Comparison of ENCODE assay signal across 12 cellular contexts in genomic region chr7:131400833-131401593, GRCh38.
A peak's percentile ranks its signal among the peaks of the same experiment; 100 is the strongest.
DNase-seq lines count a peak whose midpoint lies in the region; ATAC-seq and TF ChIP-seq lines count a peak whose summit lies in the region.
"Had no signal": no experiment of that assay in that cellular context is flagged by ENCODE, and none has a peak within 500 bp of the region (broad histone marks: within the 10 kb centered on the region; RNA-seq: fewer than 3 reads in every experiment).

No MANE protein-coding gene starts in this region.

- intact Hi-C loops in naive thymus-derived CD4-positive, alpha-beta T cell (cut with micrococcal nuclease), result no loop called here
- intact Hi-C loops in activated naive CD4-positive, alpha-beta T cell treated with anti-CD3 and anti-CD28 coated beads for 36 hours (cut with micrococcal nuclease), result no loop called here

- ATAC-seq in naive thymus-derived CD4-positive, alpha-beta T cell, result no peak
- ATAC-seq: stimulated activated effector memory CD8-positive, alpha-beta T cell treated with anti-CD3 and anti-CD28 coated beads, Interleukin-12 subunit alpha, Interleukin-12 subunit beta, amount 100 ng/mL, for 72 hours had no signal

- no peaks in the 10 kb centered on the region for H3K27me3 ChIP-seq in naive thymus-derived CD4-positive, alpha-beta T cell (ENCODE audit: control insufficient read depth in 2 of 2, insufficient read depth in 2 of 2, low read length in 2 of 2)

- H3K4me3 Mint-ChIP-seq in naive thymus-derived CD4-positive, alpha-beta T cell, result no peak overlapping the region
- H3K4me3 Mint-ChIP-seq in activated CD4-positive, alpha-beta T cell treated with anti-CD3 and anti-CD28 coated beads, Interleukin-2, amount 10 ng/mL, durations not matched to agents 7 days and 5 days, result no peak overlapping the region
- no peak overlapping the region for H3K4me3 Mint-ChIP-seq in activated naive CD4-positive, alpha-beta T cell treated with anti-CD3 and anti-CD28 coated beads for 36 hours
- no peak overlapping the region for H3K4me3 Mint-ChIP-seq in chondrocyte (ENCODE audit: unreplicated experiment)
- H3K4me3 Mint-ChIP-seq: CD14-positive monocyte; stimulated activated effector memory CD8-positive, alpha-beta T cell treated with anti-CD3 and anti-CD28 coated beads, Interleukin-12 subunit alpha, Interleukin-12 subunit beta, amount 100 ng/mL, for 72 hours had no signal

- H3K36me3 ChIP-seq in naive thymus-derived CD4-positive, alpha-beta T cell (ENCODE audit: control insufficient read depth in 2 of 3, insufficient read depth in 3 of 3, low read length in 3 of 3), result peaks cover 0 to 30% (median 0%) of the 10 kb centered on the region in 3 experiments

- no peak overlapping the region for H3K27ac ChIP-seq in naive thymus-derived CD4-positive, alpha-beta T cell (ENCODE audit: low read depth, low read length)

- H3K9me3 ChIP-seq in naive thymus-derived CD4-positive, alpha-beta T cell (ENCODE audit: control insufficient read depth in 2 of 3, low read length in 3 of 3), result no peaks in the 10 kb centered on the region

- H3K27me3 Mint-ChIP-seq in naive thymus-derived CD4-positive, alpha-beta T cell, result no peaks in the 10 kb centered on the region
- H3K27me3 Mint-ChIP-seq in activated CD4-positive, alpha-beta T cell treated with anti-CD3 and anti-CD28 coated beads, Interleukin-2, amount 10 ng/mL, durations not matched to agents 7 days and 5 days, result no peaks in the 10 kb centered on the region
- no peaks in the 10 kb centered on the region for H3K27me3 Mint-ChIP-seq in activated naive CD4-positive, alpha-beta T cell treated with anti-CD3 and anti-CD28 coated beads for 36 hours (ENCODE audit: low read depth)
- H3K27me3 Mint-ChIP-seq in chondrocyte (ENCODE audit: low read depth), result no peaks in the 10 kb centered on the region

- TF ChIP-seq CTCF in chondrocyte (IDR thresholded peaks at IDR 0.05), result no peak

- peak overlapping the region in 5 of 9 donors; percentile 22 to 63 (median 62) for H3K27ac Mint-ChIP-seq in naive thymus-derived CD4-positive, alpha-beta T cell
- no peak overlapping the region for H3K27ac Mint-ChIP-seq in activated CD4-positive, alpha-beta T cell treated with anti-CD3 and anti-CD28 coated beads, Interleukin-2, amount 10 ng/mL, durations not matched to agents 7 days and 5 days
- no peak overlapping the region for H3K27ac Mint-ChIP-seq in activated naive CD4-positive, alpha-beta T cell treated with anti-CD3 and anti-CD28 coated beads for 36 hours
- no peak overlapping the region for H3K27ac Mint-ChIP-seq in chondrocyte (ENCODE audit: unreplicated experiment)
- H3K27ac Mint-ChIP-seq: stimulated activated effector memory CD8-positive, alpha-beta T cell treated with anti-CD3 and anti-CD28 coated beads, Interleukin-12 subunit alpha, Interleukin-12 subunit beta, amount 100 ng/mL, for 72 hours had no signal

- peaks cover 7 to 61% (median 28%) of the 10 kb centered on the region in 7 donors for H3K4me1 Mint-ChIP-seq in naive thymus-derived CD4-positive, alpha-beta T cell
- peaks cover 2% of the 10 kb centered on the region for H3K4me1 Mint-ChIP-seq in activated CD4-positive, alpha-beta T cell treated with anti-CD3 and anti-CD28 coated beads, Interleukin-2, amount 10 ng/mL, durations not matched to agents 7 days and 5 days
- peaks cover 5% of the 10 kb centered on the region for H3K4me1 Mint-ChIP-seq in activated naive CD4-positive, alpha-beta T cell treated with anti-CD3 and anti-CD28 coated beads for 36 hours (ENCODE audit: low read depth)
- peaks cover 3% of the 10 kb centered on the region for H3K4me1 Mint-ChIP-seq in chondrocyte (ENCODE audit: low read depth)
- H3K4me1 Mint-ChIP-seq: CD14-positive monocyte; stimulated activated effector memory CD8-positive, alpha-beta T cell treated with anti-CD3 and anti-CD28 coated beads, Interleukin-12 subunit alpha, Interleukin-12 subunit beta, amount 100 ng/mL, for 72 hours had no signal

- CTCF ChIA-PET in naive thymus-derived CD4-positive, alpha-beta T cell (lab: Charles Lee), result interaction anchor here (0.6 kb wide), 1 partner anchor 295 kb away, joined by 3 read pairs; no protein-coding TSS in a partner anchor
- CTCF ChIA-PET in activated CD4-positive, alpha-beta T cell treated with anti-CD3 and anti-CD28 coated beads, Interleukin-2, amount 10 ng/mL, durations not matched to agents 7 days and 5 days (lab: Charles Lee), result interaction anchor here (0.9 to 1.1 kb wide), 2 partner anchors 10 to 43 kb away, joined by 3 to 4 read pairs; no protein-coding TSS in a partner anchor
- CTCF ChIA-PET in activated naive CD4-positive, alpha-beta T cell treated with anti-CD3 and anti-CD28 coated beads for 36 hours (lab: Charles Lee), result interaction anchor here (0.7 to 1.2 kb wide), 2 partner anchors 27 to 40 kb away, joined by 3 to 4 read pairs; no protein-coding TSS in a partner anchor

- POLR2A ChIA-PET in naive thymus-derived CD4-positive, alpha-beta T cell (lab: Charles Lee), result no interaction called here
- POLR2A ChIA-PET in activated CD4-positive, alpha-beta T cell treated with anti-CD3 and anti-CD28 coated beads, Interleukin-2, amount 10 ng/mL, durations not matched to agents 7 days and 5 days (lab: Charles Lee), result no interaction called here

- peaks cover 0 to 19% (median 6%) of the 10 kb centered on the region in 11 donors for H3K9me3 Mint-ChIP-seq in naive thymus-derived CD4-positive, alpha-beta T cell
- H3K9me3 Mint-ChIP-seq in activated CD4-positive, alpha-beta T cell treated with anti-CD3 and anti-CD28 coated beads, Interleukin-2, amount 10 ng/mL, durations not matched to agents 7 days and 5 days, result peaks cover 12% of the 10 kb centered on the region
- H3K9me3 Mint-ChIP-seq in activated naive CD4-positive, alpha-beta T cell treated with anti-CD3 and anti-CD28 coated beads for 36 hours, result peaks cover 6% of the 10 kb centered on the region
- peaks cover 18% of the 10 kb centered on the region for H3K9me3 Mint-ChIP-seq in chondrocyte (ENCODE audit: low read depth)

- no peak overlapping the region for H3K4me3 ChIP-seq in naive thymus-derived CD4-positive, alpha-beta T cell (ENCODE audit: low read length)

- DNase-seq in AG08395 (ENCODE audit: low spot score) (peak; percentile 9), NCI-H2196 (lab: John Stamatoyannopoulos, UW; ENCODE audit: unreplicated experiment) (peak; percentile 19), fibroblast of peridontal ligament (ENCODE audit: extremely low read depth) (peak; percentile 49), RKO (ENCODE audit: low spot score) (no peak), chondrocyte (ENCODE audit: low spot score) (no peak)
- no peak for DNase-seq in naive thymus-derived CD4-positive, alpha-beta T cell
- no peak for DNase-seq in activated CD4-positive, alpha-beta T cell treated with anti-CD3 and anti-CD28 coated beads, Interleukin-2, amount 10 ng/mL, durations not matched to agents 7 days and 5 days
- no peak for DNase-seq in activated naive CD4-positive, alpha-beta T cell treated with anti-CD3 and anti-CD28 coated beads for 36 hours
- DNase-seq: activated CD4-positive, alpha-beta T cell treated with anti-CD3 and anti-CD28 coated beads, Interleukin-2, amount 50 U/mL, for 1 hour; NCI-H345 had no signal

- H3K36me3 Mint-ChIP-seq in naive thymus-derived CD4-positive, alpha-beta T cell, result peaks cover 25 to 69% (median 65%) of the 10 kb centered on the region in 5 donors
- H3K36me3 Mint-ChIP-seq in activated CD4-positive, alpha-beta T cell treated with anti-CD3 and anti-CD28 coated beads, Interleukin-2, amount 10 ng/mL, durations not matched to agents 7 days and 5 days (ENCODE audit: low read depth), result peaks cover 52% of the 10 kb centered on the region
- peaks cover 39% of the 10 kb centered on the region for H3K36me3 Mint-ChIP-seq in activated naive CD4-positive, alpha-beta T cell treated with anti-CD3 and anti-CD28 coated beads for 36 hours (ENCODE audit: low read depth)
- H3K36me3 Mint-ChIP-seq in chondrocyte (ENCODE audit: low read depth), result peaks cover 28% of the 10 kb centered on the region

- H3K4me1 ChIP-seq in naive thymus-derived CD4-positive, alpha-beta T cell (ENCODE audit: control insufficient read depth in 2 of 2, insufficient read depth in 2 of 2, low read length in 2 of 2), result no peaks in the 10 kb centered on the region

Comparison
In these comparisons a context has a peak if more than half of its experiments do, and no peak if none do; other contexts are left out.
1. DNase-seq: peak in AG08395 (single experiment), NCI-H2196 (single experiment) and fibroblast of peridontal ligament (single experiment); none in naive thymus-derived CD4-positive, alpha-beta T cell (0 of 9), activated CD4-positive, alpha-beta T cell treated with anti-CD3 and anti-CD28 coated beads, Interleukin-2, amount 10 ng/mL, durations not matched to agents 7 days and 5 days (single experiment), RKO (single experiment), activated naive CD4-positive, alpha-beta T cell treated with anti-CD3 and anti-CD28 coated beads for 36 hours (single experiment) and chondrocyte (single experiment).
2. H3K27ac Mint-ChIP-seq: peak in naive thymus-derived CD4-positive, alpha-beta T cell (5 of 9); none in activated CD4-positive, alpha-beta T cell treated with anti-CD3 and anti-CD28 coated beads, Interleukin-2, amount 10 ng/mL, durations not matched to agents 7 days and 5 days (single experiment), activated naive CD4-positive, alpha-beta T cell treated with anti-CD3 and anti-CD28 coated beads for 36 hours (single experiment) and chondrocyte (single experiment).